ENCODE assay signal across 11 cellular contexts in genomic region chr9:105503873-105504272, GRCh38. TPM values are rescaled to one million over a fixed set of nuclear protein-coding genes. Genes with fewer than 3 reads are reported as not detected.
A peak's percentile ranks its signal among the peaks of the same experiment; 100 is the strongest.
DNase-seq lines count a peak whose midpoint lies in the region; ATAC-seq lines count a peak whose summit lies in the region.
"Had no signal": no experiment of that assay in that cellular context is flagged by ENCODE, and none has a peak within 500 bp of the region (broad histone marks: within the 10 kb centered on the region; RNA-seq: fewer than 3 reads in every experiment).

No MANE protein-coding gene starts in this region.

- H3K4me1 Mint-ChIP-seq in effector memory CD8-positive, alpha-beta T cell (ENCODE audit: low read depth in 2 of 2) = no peaks in the 10 kb centered on the region
- H3K4me1 Mint-ChIP-seq in activated CD8-positive, alpha-beta memory T cell treated with anti-CD3 and anti-CD28 coated beads, Interleukin-2, amount 10 ng/mL, durations not matched to agents 7 days and 5 days = peaks cover 6% of the 10 kb centered on the region
- H3K4me1 Mint-ChIP-seq: activated T-helper 17 cell treated with anti-CD3 and anti-CD28 coated beads, Interleukin-2, amount 50 U/mL, for 72 hours; stimulated activated effector memory CD8-positive, alpha-beta T cell treated with anti-CD3 and anti-CD28 coated beads, Interleukin-12 subunit alpha, Interleukin-12 subunit beta, amount 100 ng/mL, for 72 hours had no signal

- DNase-seq in A172 (ENCODE audit: low spot score) = peak; percentile 14
- DNase-seq in amniotic epithelial cell (ENCODE audit: low read depth) = peak; percentile 17
- no peak for DNase-seq in posterior cingulate gyrus
- DNase-seq in effector memory CD8-positive, alpha-beta T cell = no peak
- no peak for DNase-seq in GM19240 (ENCODE audit: insufficient read length, low spot score)
- DNase-seq in activated CD8-positive, alpha-beta memory T cell treated with anti-CD3 and anti-CD28 coated beads, Interleukin-2, amount 10 ng/mL, durations not matched to agents 7 days and 5 days = no peak
- DNase-seq: NCI-H524 treated with DMSO at 0.1 percent for 48 hours had no signal

- no peaks in the 10 kb centered on the region for H3K27me3 Mint-ChIP-seq in effector memory CD8-positive, alpha-beta T cell
- H3K27me3 Mint-ChIP-seq in activated CD8-positive, alpha-beta memory T cell treated with anti-CD3 and anti-CD28 coated beads, Interleukin-2, amount 10 ng/mL, durations not matched to agents 7 days and 5 days = no peaks in the 10 kb centered on the region
- H3K27me3 Mint-ChIP-seq: activated T-helper 17 cell treated with anti-CD3 and anti-CD28 coated beads, Interleukin-2, amount 50 U/mL, for 72 hours had no signal

- intact Hi-C loops in posterior cingulate gyrus (cut with DNase I) = no loop called here

- no peaks in the 10 kb centered on the region for H3K9me3 Mint-ChIP-seq in effector memory CD8-positive, alpha-beta T cell
- H3K9me3 Mint-ChIP-seq in activated CD8-positive, alpha-beta memory T cell treated with anti-CD3 and anti-CD28 coated beads, Interleukin-2, amount 10 ng/mL, durations not matched to agents 7 days and 5 days (ENCODE audit: low read depth) = no peaks in the 10 kb centered on the region
- H3K9me3 Mint-ChIP-seq: activated T-helper 17 cell treated with anti-CD3 and anti-CD28 coated beads, Interleukin-2, amount 50 U/mL, for 72 hours; stimulated activated effector memory CD8-positive, alpha-beta T cell treated with anti-CD3 and anti-CD28 coated beads, Interleukin-12 subunit alpha, Interleukin-12 subunit beta, amount 100 ng/mL, for 72 hours had no signal

- ATAC-seq in GM19395 (IDR thresholded peaks at IDR 0.05; ENCODE audit: unreplicated experiment) = peak; percentile 42
- peak; percentile 39 for ATAC-seq in HG03354 (IDR thresholded peaks at IDR 0.05; ENCODE audit: poor library complexity, severe bottlenecking, unreplicated experiment)
- ATAC-seq in effector memory CD8-positive, alpha-beta T cell (replicated peaks) = no peak
- no peak for ATAC-seq in activated CD8-positive, alpha-beta memory T cell treated with anti-CD3 and anti-CD28 coated beads, Interleukin-2, amount 10 ng/mL, durations not matched to agents 7 days and 5 days
- ATAC-seq: activated T-helper 17 cell treated with anti-CD3 and anti-CD28 coated beads, Interleukin-2, amount 50 U/mL, for 72 hours; stimulated activated effector memory CD8-positive, alpha-beta T cell treated with anti-CD3 and anti-CD28 coated beads, Interleukin-12 subunit alpha, Interleukin-12 subunit beta, amount 100 ng/mL, for 72 hours had no signal

- CTCF ChIA-PET in activated CD8-positive, alpha-beta memory T cell treated with anti-CD3 and anti-CD28 coated beads, Interleukin-2, amount 10 ng/mL, durations not matched to agents 7 days and 5 days (lab: Charles Lee) = no interaction called here

- no peaks in the 10 kb centered on the region for H3K36me3 Mint-ChIP-seq in effector memory CD8-positive, alpha-beta T cell (ENCODE audit: insufficient read depth)
- H3K36me3 Mint-ChIP-seq in activated CD8-positive, alpha-beta memory T cell treated with anti-CD3 and anti-CD28 coated beads, Interleukin-2, amount 10 ng/mL, durations not matched to agents 7 days and 5 days = peaks cover 1% of the 10 kb centered on the region
- H3K36me3 Mint-ChIP-seq: stimulated activated effector memory CD8-positive, alpha-beta T cell treated with anti-CD3 and anti-CD28 coated beads, Interleukin-12 subunit alpha, Interleukin-12 subunit beta, amount 100 ng/mL, for 72 hours had no signal

- no peak overlapping the region for H3K4me3 Mint-ChIP-seq in effector memory CD8-positive, alpha-beta T cell
- H3K4me3 Mint-ChIP-seq in activated CD8-positive, alpha-beta memory T cell treated with anti-CD3 and anti-CD28 coated beads, Interleukin-2, amount 10 ng/mL, durations not matched to agents 7 days and 5 days = no peak overlapping the region
- H3K4me3 Mint-ChIP-seq: activated T-helper 17 cell treated with anti-CD3 and anti-CD28 coated beads, Interleukin-2, amount 50 U/mL, for 72 hours; stimulated activated effector memory CD8-positive, alpha-beta T cell treated with anti-CD3 and anti-CD28 coated beads, Interleukin-12 subunit alpha, Interleukin-12 subunit beta, amount 100 ng/mL, for 72 hours had no signal

- no peak overlapping the region for H3K27ac Mint-ChIP-seq in effector memory CD8-positive, alpha-beta T cell
- H3K27ac Mint-ChIP-seq in activated CD8-positive, alpha-beta memory T cell treated with anti-CD3 and anti-CD28 coated beads, Interleukin-2, amount 10 ng/mL, durations not matched to agents 7 days and 5 days = no peak overlapping the region
- H3K27ac Mint-ChIP-seq: activated T-helper 17 cell treated with anti-CD3 and anti-CD28 coated beads, Interleukin-2, amount 50 U/mL, for 72 hours; stimulated activated effector memory CD8-positive, alpha-beta T cell treated with anti-CD3 and anti-CD28 coated beads, Interleukin-12 subunit alpha, Interleukin-12 subunit beta, amount 100 ng/mL, for 72 hours had no signal

RNA-seq across cellular contexts. Expression of gene FKTN, which starts 54.1 kb away (rescaled TPM):
- total RNA-seq in A172 (2014; rRNA removed; shearing (Covaris generic)) = 30.9 and 31.0 TPM in 2 replicates
- total RNA-seq in activated CD8-positive, alpha-beta memory T cell treated with anti-CD3 and anti-CD28 coated beads, Interleukin-2, amount 10 ng/mL, durations not matched to agents 7 days and 5 days = 10 to 100 TPM; 11.8 to 16.4 TPM

RNA-seq across cellular contexts. Expression of gene FSD1L, which starts 56.0 kb away (rescaled TPM):
- 11.7 and 15.9 TPM in 2 replicates for total RNA-seq in A172 (2014; rRNA removed; shearing (Covaris generic))
- 1 to 10 TPM; 6.3 to 9.2 TPM for total RNA-seq in activated CD8-positive, alpha-beta memory T cell treated with anti-CD3 and anti-CD28 coated beads, Interleukin-2, amount 10 ng/mL, durations not matched to agents 7 days and 5 days

Comparison
In these comparisons a context has a peak if more than half of its experiments do, and no peak if none do; other contexts are left out.
1. DNase-seq: peak in A172 (single experiment) and amniotic epithelial cell (single experiment); none in posterior cingulate gyrus (0 of 10), effector memory CD8-positive, alpha-beta T cell (0 of 3), GM19240 (single experiment) and activated CD8-positive, alpha-beta memory T cell treated with anti-CD3 and anti-CD28 coated beads, Interleukin-2, amount 10 ng/mL, durations not matched to agents 7 days and 5 days (single experiment).
2. ATAC-seq: peak in GM19395 (single experiment) and HG03354 (single experiment); none in effector memory CD8-positive, alpha-beta T cell (single experiment) and activated CD8-positive, alpha-beta memory T cell treated with anti-CD3 and anti-CD28 coated beads, Interleukin-2, amount 10 ng/mL, durations not matched to agents 7 days and 5 days (single experiment).